Comparison of ENCODE assay signal across 7 cellular contexts in the genomic region with DNA sequence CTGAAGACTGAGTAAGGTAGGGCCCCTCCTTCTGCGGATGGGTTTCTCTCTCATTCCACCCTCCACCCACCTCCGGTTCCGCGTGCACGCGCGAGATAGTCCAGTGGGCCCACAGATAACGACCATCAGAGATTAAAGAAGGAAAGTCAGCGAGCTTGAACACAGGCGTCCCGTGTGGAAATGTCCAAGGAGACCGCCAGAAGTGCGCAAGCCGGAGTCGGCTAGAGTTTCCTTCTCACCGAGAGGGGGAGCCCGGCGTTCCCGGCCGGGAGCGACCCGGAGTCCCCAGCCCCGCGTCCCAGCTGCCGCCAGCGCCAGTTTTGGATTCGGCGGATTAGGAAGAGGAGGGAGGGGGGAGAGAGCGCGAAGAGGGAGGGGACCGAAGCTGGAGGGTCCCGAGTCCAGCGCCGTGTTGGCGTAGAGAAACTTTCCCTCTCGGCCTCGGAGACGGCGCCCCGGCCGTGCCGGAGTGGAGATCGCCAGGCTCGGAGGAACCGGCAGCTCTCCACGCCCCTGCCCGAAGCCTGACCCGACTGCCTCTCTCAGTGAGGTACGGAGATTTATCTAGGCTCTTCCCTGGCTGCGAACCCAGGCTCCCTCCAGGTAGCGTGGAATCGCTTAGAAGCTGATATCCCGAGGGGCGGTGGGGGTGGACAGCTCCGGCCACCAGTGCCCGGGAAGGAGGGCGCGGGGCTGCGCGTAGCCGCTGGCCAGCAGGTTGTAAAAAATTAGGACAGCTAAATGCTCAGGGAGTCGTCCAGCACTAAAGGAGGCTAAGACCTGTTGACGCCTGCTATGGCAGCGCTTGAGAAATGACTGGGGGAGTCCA. TPM values are rescaled to one million over a fixed set of nuclear protein-coding genes. Genes with fewer than 3 reads are reported as not detected.
DNase-seq lines count a peak whose midpoint lies in the region; TF ChIP-seq lines count a peak whose summit lies in the region.

TSS of gene GULP1 (plus strand) at position 258 of the 829 bp plus-strand sequence. CDS start 185,829 bp downstream, outside the sequence.

- H3K9me3 ChIP-seq in muscle layer of colon (ENCODE audit: low read length) (no peaks in the 10 kb centered on the region), uterus (no peaks in the 10 kb centered on the region), Karpas-422 (ENCODE audit: low read length) (peaks cover 8% of the 10 kb centered on the region)

- intact Hi-C loops in uterus (cut with DNase I; ENCODE audit: low total_unique reads), result no loop called here

- H3K27ac ChIP-seq in VCaP, result peak within 1 kb of the TSS; percentile 99
- peak within 1 kb of the TSS; percentile 97 for H3K27ac ChIP-seq in muscle layer of colon (ENCODE audit: low read depth, low read length)
- peak within 1 kb of the TSS; percentile 98 to 99 for H3K27ac ChIP-seq in uterus
- no peak within 1 kb of the TSS for H3K27ac ChIP-seq in Karpas-422 (ENCODE audit: low read length)

- H3K9ac ChIP-seq in muscle layer of colon (ENCODE audit: low read length) (peak within 1 kb of the TSS; percentile 79), Karpas-422 (ENCODE audit: low read length) (no peak within 1 kb of the TSS)

- peaks cover 5% of the 10 kb centered on the region for H3K4me1 ChIP-seq in muscle layer of colon (ENCODE audit: insufficient read depth, low read length)
- peaks cover 0 to 11% of the 10 kb centered on the region in 2 donors for H3K4me1 ChIP-seq in uterus
- no peaks in the 10 kb centered on the region for H3K4me1 ChIP-seq in Karpas-422 (ENCODE audit: low read length)

- H3K4me3 ChIP-seq in fibroblast of mammary gland (ENCODE audit: control insufficient read depth, low read depth, low read length), result peak within 1 kb of the TSS; percentile 80
- peak within 1 kb of the TSS; percentile 73 to 88 for H3K4me3 ChIP-seq in muscle layer of colon (ENCODE audit: low read depth in 1 of 2, low read length in 2 of 2)
- peak within 1 kb of the TSS; percentile 76 to 90 for H3K4me3 ChIP-seq in uterus
- no peak within 1 kb of the TSS for H3K4me3 ChIP-seq in Karpas-422 (ENCODE audit: low read length)

- no peaks in the 10 kb centered on the region; the same call in 1 of the 2 replicates for H3K9me2 ChIP-seq in Karpas-422 (replicated peaks; ENCODE audit: insufficient read depth, low read length)

- no peak within 1 kb of the TSS for H2AFZ ChIP-seq in Karpas-422 (ENCODE audit: low read length)

- no peak within 1 kb of the TSS for H3K4me2 ChIP-seq in Karpas-422 (ENCODE audit: low read depth, low read length, poor library complexity, severe bottlenecking)

- H3K79me2 ChIP-seq in Karpas-422 (ENCODE audit: low read length), result no peaks in the 10 kb centered on the region

- H4K20me1 ChIP-seq in Karpas-422 (ENCODE audit: insufficient read depth, low read depth, low read length), result no peaks in the 10 kb centered on the region

- DNase-seq in GM10266 (ENCODE audit: extremely low spot score) (peak; percentile 15), NCI-H1048 (lab: John Stamatoyannopoulos, UW) (peak; percentile 9), fibroblast of mammary gland (ENCODE audit: low read depth) (peak; percentile 71), uterus (peak; percentile 79 to 80), Karpas-422 (no peak)

- no peaks in the 10 kb centered on the region for H3K36me3 ChIP-seq in muscle layer of colon (ENCODE audit: insufficient read depth, low read length)
- H3K36me3 ChIP-seq in uterus, result no peaks in the 10 kb centered on the region
- no peaks in the 10 kb centered on the region for H3K36me3 ChIP-seq in Karpas-422 (ENCODE audit: insufficient read depth, low read length)

- peak; percentile 10 to 28 for TF ChIP-seq POLR2A in uterus (IDR thresholded peaks at IDR 0.05)

- TF ChIP-seq CTCF in GM10266 (IDR thresholded peaks at IDR 0.05; ENCODE audit: control insufficient read depth, insufficient read depth, low read depth, missing control alignments) (peak; percentile 24), VCaP (conservative IDR thresholded peaks at IDR 0.05) (peak; percentile 81), fibroblast of mammary gland (conservative IDR thresholded peaks at IDR 0.05; ENCODE audit: control insufficient read depth, insufficient read depth, low read depth, low read length) (peak; percentile 62), uterus (IDR thresholded peaks at IDR 0.05) (peak; percentile 41 to 80 (median 64))

- H3K27me3 ChIP-seq in muscle layer of colon (ENCODE audit: control insufficient read depth in 1 of 2, insufficient read depth in 2 of 2, low read length in 2 of 2), result no peaks in the 10 kb centered on the region
- no peaks in the 10 kb centered on the region for H3K27me3 ChIP-seq in uterus
- no peaks in the 10 kb centered on the region for H3K27me3 ChIP-seq in Karpas-422 (ENCODE audit: low read length)

RNA-seq across cellular contexts. Expression of gene GULP1, which starts in this region (rescaled TPM):
- total RNA-seq in uterus, result 100 to 1,000 TPM in 2 of 4 donors, 10 to 100 TPM in 2; 14.3 to 128 (median 95.7) TPM
- total RNA-seq in Karpas-422 (2014; rRNA removed; shearing (Covaris generic); ENCODE audit: low replicate concordance), result 0.41 TPM in 1 of 2 replicates, not detected in the other

Comparison
In these comparisons a context has a peak if more than half of its experiments do, and no peak if none do; other contexts are left out.
1. RNA of gene GULP1 (total RNA-seq): 14.3 to 128 TPM in uterus; 0.41 TPM in Karpas-422; every median in the first group is over 10 times any median in the second.
2. CTCF ChIP-seq: peak in every context shown above with its lines; median percentile 81 in VCaP; 64 in uterus; 62 in fibroblast of mammary gland; 24 in GM10266.